ENCODE assay signal across 8 cellular contexts in the genomic region with DNA sequence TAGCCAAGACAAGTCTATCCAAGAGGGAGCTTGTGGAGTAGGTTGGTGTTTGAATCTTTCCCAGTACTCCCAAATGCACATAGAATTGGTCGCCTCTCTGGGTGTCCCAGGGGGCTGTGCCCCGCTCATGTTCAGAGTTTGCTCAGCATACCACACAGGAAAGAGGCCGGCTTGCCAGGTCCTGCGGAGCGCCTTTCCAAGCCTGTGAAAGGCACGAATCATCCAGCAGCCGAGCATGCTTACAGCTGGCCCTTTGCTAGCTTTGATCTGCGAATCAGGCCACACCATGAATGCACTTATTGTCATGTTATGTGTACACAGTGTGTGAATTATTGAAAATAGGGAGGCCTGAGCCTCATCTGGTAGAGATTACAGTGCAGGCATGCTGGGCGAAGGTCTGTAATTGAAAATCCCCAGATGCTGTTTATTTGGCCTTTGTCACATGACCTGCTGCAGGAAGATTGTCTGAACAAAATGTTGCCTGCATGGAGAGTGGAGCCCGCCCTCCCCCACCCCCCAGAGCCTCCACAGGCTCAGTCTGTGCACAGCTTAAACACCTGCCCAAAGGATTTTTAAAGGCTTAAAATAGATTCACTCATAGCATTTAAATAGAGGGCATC.
DNase-seq lines count a peak whose midpoint lies in the region; ATAC-seq and TF ChIP-seq lines count a peak whose summit lies in the region.

No MANE protein-coding gene starts in this region.

- H3F3A ChIP-seq in PC-3 (ENCODE audit: low read length, unreplicated experiment): no peaks in the 10 kb centered on the region

- BruUV-seq in PC-3 (replicated peaks; lab: Mats Ljungman, UMichigan): no TSS peak

- H3K79me2 ChIP-seq in PC-3 (ENCODE audit: low read length): peaks cover 80% of the 10 kb centered on the region

- no peak overlapping the region for H3K4me3 ChIP-seq in PC-3 (ENCODE audit: low read length)
- no peak overlapping the region for H3K4me3 ChIP-seq in cardiac muscle cell
- H3K4me3 ChIP-seq in skeletal muscle tissue (ENCODE audit: low read length in 3 of 3): peak overlapping the region; percentile 17 to 53 (median 25)

- H3K4me2 ChIP-seq in PC-3 (ENCODE audit: low read length): no peak overlapping the region

- POLR2A ChIA-PET in PC-3 (lab: Charles Lee; ENCODE audit: unreplicated experiment): no interaction called here

- TF ChIP-seq CTCF in PC-3 (conservative IDR thresholded peaks at IDR 0.05; ENCODE audit: low read depth, low read length) (no peak), cardiac muscle cell (IDR thresholded peaks at IDR 0.05; ENCODE audit: low read depth, low read length) (no peak)

- intact Hi-C loops in PC-3 (cut with micrococcal nuclease): no loop called here

- H3K27me3 ChIP-seq in PC-3 (ENCODE audit: low read length) (no peaks in the 10 kb centered on the region), cardiac muscle cell (no peaks in the 10 kb centered on the region), skeletal muscle tissue (ENCODE audit: control insufficient read depth in 3 of 3, insufficient read depth in 3 of 3, low read length in 3 of 3) (no peaks in the 10 kb centered on the region)

- H3K9ac ChIP-seq in PC-3 (ENCODE audit: low read length) (no peak overlapping the region), skeletal muscle tissue (ENCODE audit: low read depth in 1 of 3, low read length in 3 of 3) (peak overlapping the region; percentile 54 to 63 (median 55))

- H3K9me2 ChIP-seq in PC-3 (replicated peaks; ENCODE audit: low read length): no peaks in the 10 kb centered on the region

- H3K36me3 ChIP-seq in PC-3 (ENCODE audit: low read depth, low read length) (no peaks in the 10 kb centered on the region), cardiac muscle cell (no peaks in the 10 kb centered on the region), skeletal muscle tissue (ENCODE audit: control insufficient read depth in 3 of 3, insufficient read depth in 3 of 3, low read length in 3 of 3) (no peaks in the 10 kb centered on the region)

- DNase-seq in HT-29 (ENCODE audit: low spot score): peak; percentile 83
- DNase-seq in PC-3: peak; percentile 34
- peak in 1 of 2 donors; percentile 42 for DNase-seq in cardiac muscle cell (ENCODE audit: low read depth in 1 of 2, low spot score in 1 of 2)
- DNase-seq in occipital lobe (lab: John Stamatoyannopoulos, UW): no peak
- no peak for DNase-seq in UCSD-AML1 (lab: John Stamatoyannopoulos, UW; ENCODE audit: unreplicated experiment)
- no peak for DNase-seq in GM19238 (ENCODE audit: insufficient read length, low spot score)
- DNase-seq in GDM1 (lab: John Stamatoyannopoulos, UW): no peak

- peak; percentile 48 for ATAC-seq in PC-3

- no peak overlapping the region for H2AFZ ChIP-seq in PC-3 (ENCODE audit: low read length)

- H3K27ac ChIP-seq in PC-3 (ENCODE audit: low read length): no peak overlapping the region
- peak overlapping the region; percentile 97 for H3K27ac ChIP-seq in cardiac muscle cell
- H3K27ac ChIP-seq in skeletal muscle tissue (ENCODE audit: low read depth, low read length): peak overlapping the region; percentile 69

- H3K4me1 ChIP-seq in PC-3 (ENCODE audit: insufficient read depth, low read length) (peaks cover 20% of the 10 kb centered on the region), cardiac muscle cell (ENCODE audit: low read depth) (peaks cover 61% of the 10 kb centered on the region), skeletal muscle tissue (ENCODE audit: control insufficient read depth in 3 of 3, insufficient read depth in 3 of 3, low read length in 3 of 3) (peaks cover 54 to 63% (median 54%) of the 10 kb centered on the region in 3 donors)

- H3K9me3 ChIP-seq in PC-3 (ENCODE audit: low read length) (no peaks in the 10 kb centered on the region), cardiac muscle cell (ENCODE audit: low read depth) (no peaks in the 10 kb centered on the region), skeletal muscle tissue (ENCODE audit: control insufficient read depth in 3 of 3, low read length in 3 of 3) (no peaks in the 10 kb centered on the region)

- CTCF ChIA-PET in PC-3 (lab: Charles Lee): no interaction called here

- H4K20me1 ChIP-seq in PC-3 (ENCODE audit: low read length): peaks cover 7% of the 10 kb centered on the region; the same call in 1 of the 2 replicates

Comparison
In these comparisons a context has a peak if more than half of its experiments do, and no peak if none do; other contexts are left out.
1. DNase-seq: peak in HT-29 (single experiment) and PC-3 (single experiment); none in occipital lobe (single experiment), UCSD-AML1 (single experiment), GM19238 (single experiment) and GDM1 (single experiment).
2. H3K4me3 ChIP-seq: peak in skeletal muscle tissue (3 of 3); none in PC-3 (single experiment) and cardiac muscle cell (single experiment).